ENCODE assay signal across 17 cellular contexts in the genomic region with DNA sequence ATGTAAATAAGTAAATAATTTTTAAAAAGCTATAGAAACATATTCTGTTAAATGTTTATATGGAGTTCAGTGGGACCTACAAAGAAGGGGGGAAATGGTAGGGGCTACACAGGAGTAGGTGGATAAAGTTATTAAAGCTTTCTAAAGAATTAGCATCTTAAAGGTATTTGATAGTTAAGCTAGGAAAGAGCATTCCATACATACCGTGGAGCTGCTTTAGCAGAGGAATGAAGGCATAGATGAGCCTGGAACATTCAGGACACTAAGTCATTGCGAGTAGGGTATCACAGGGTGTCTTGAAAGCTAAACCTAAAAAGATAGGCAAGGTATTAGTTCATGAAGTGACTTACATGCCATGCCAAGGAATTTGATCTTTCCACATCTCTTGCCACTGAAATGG.
"Had no signal": no experiment of that assay in that cellular context is flagged by ENCODE, and none has a peak within 500 bp of the region (broad histone marks: within the 10 kb centered on the region; RNA-seq: fewer than 3 reads in every experiment).

No MANE protein-coding gene starts in this region.

- H3K27me3 Mint-ChIP-seq: type B pancreatic cell had no signal

- H3K4me3 Mint-ChIP-seq: naive thymus-derived CD8-positive, alpha-beta T cell; type B pancreatic cell had no signal

- H3K4me1 Mint-ChIP-seq: naive thymus-derived CD8-positive, alpha-beta T cell had no signal

- H3K4me1 ChIP-seq: heart left ventricle, right atrium auricular region, suprapubic skin, thyroid gland, uterus had no signal

- H3K4me2 ChIP-seq: smooth muscle cell had no signal

- ATAC-seq: heart left ventricle; mucosa of descending colon; naive thymus-derived CD8-positive, alpha-beta T cell; stimulated activated naive CD8-positive, alpha-beta T cell treated with anti-CD3 and anti-CD28 coated beads, Interleukin-15, Interleukin-2, amounts not matched to agents 100 U/mL and 50 U/mL, for 24 hours had no signal

- H3K36me3 ChIP-seq: neutrophil, right atrium auricular region, uterus had no signal

- H3K9me3 ChIP-seq: heart left ventricle, mucosa of descending colon, neutrophil, right atrium auricular region, suprapubic skin, thyroid gland, uterus had no signal

- H3K36me3 Mint-ChIP-seq: naive thymus-derived CD8-positive, alpha-beta T cell had no signal

- H3K27ac ChIP-seq: heart left ventricle, neutrophil, right atrium auricular region, suprapubic skin, thyroid gland, uterus had no signal

- FAIRE-seq: endometrium had no signal

- H3K27me3 ChIP-seq: heart left ventricle, neutrophil, right atrium auricular region, suprapubic skin, thyroid gland, uterus had no signal

- DNase-seq: effector memory CD4-positive, alpha-beta T cell; heart left ventricle; hippocampal formation; kidney glomerular epithelial cell; mucosa of descending colon; naive thymus-derived CD8-positive, alpha-beta T cell; posterior cingulate gyrus; stimulated activated CD4-positive, alpha-beta T cell treated with anti-CD3 and anti-CD28 coated beads, Interleukin-2, amount 100 ng/mL, for 48 hours; stimulated activated naive CD8-positive, alpha-beta T cell treated with anti-CD3 and anti-CD28 coated beads, Interleukin-15, Interleukin-2, amounts not matched to agents 100 U/mL and 50 U/mL, for 24 hours; thyroid gland; uterus had no signal

- H3K27ac Mint-ChIP-seq: type B pancreatic cell had no signal

- H3K4me3 ChIP-seq: heart left ventricle, mucosa of descending colon, right atrium auricular region, smooth muscle cell, suprapubic skin, thyroid gland, uterus had no signal
